In the genomic region with DNA sequence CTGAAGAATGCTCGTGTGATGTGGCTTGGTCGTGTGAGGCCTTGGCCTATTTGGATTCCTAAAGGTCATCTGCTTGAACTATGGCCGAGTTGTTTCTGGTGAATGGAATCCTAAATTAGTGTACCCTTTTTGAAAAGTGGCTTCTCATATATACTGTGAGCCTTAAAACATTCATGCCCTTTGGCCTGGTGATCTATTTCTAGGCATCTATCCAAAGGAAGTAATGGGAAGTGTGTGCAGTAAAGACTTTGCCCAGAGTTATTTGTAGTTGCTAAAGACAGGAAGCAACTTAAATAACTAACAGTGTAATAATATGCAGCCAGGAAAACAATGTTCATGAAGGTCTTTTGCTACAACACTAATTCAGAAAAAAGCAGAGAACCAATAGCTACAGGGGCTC, we compare ENCODE assay signal across 1 cellular context.
TF ChIP-seq lines count a peak whose summit lies in the region.

No MANE protein-coding gene starts in this region.

TF ChIP-seq in HepG2, 621 proteins besides CTCF, POLR2A, EP300 and RAD21 (continued from another document):
- no peak for TF ChIP-seq ZNF547 (CRISPR knock-in tag; IDR thresholded peaks at IDR 0.05)
- TF ChIP-seq FOXK1 (CRISPR knock-in tag; IDR thresholded peaks at IDR 0.05; ENCODE audit: borderline replicate concordance, low read depth) = peak; percentile 41; the same call in 1 of the 2 replicates
- TF ChIP-seq RXRB (CRISPR knock-in tag; IDR thresholded peaks at IDR 0.05; ENCODE audit: borderline replicate concordance) = peak; percentile 93; the same call in 1 of the 2 replicates
- TF ChIP-seq, protein P1, sequence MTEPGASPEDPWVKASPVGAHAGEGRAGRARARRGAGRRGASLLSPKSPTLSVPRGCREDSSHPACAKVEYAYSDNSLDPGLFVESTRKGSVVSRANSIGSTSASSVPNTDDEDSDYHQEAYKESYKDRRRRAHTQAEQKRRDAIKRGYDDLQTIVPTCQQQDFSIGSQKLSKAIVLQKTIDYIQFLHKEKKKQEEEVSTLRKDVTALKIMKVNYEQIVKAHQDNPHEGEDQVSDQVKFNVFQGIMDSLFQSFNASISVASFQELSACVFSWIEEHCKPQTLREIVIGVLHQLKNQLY (CRISPR knock-in tag; IDR thresholded peaks at IDR 0.05) = peak; percentile 57; the same call in 1 of the 2 replicates
- 0 out of 2 replicates have a peak, but pooled peaks have one; percentile 31 for TF ChIP-seq ZNF747 (CRISPR knock-in tag; IDR thresholded peaks at IDR 0.05; ENCODE audit: borderline replicate concordance)
- peak; percentile 83 for TF ChIP-seq ETV5 (CRISPR knock-in tag; IDR thresholded peaks at IDR 0.05; ENCODE audit: borderline replicate concordance)
- TF ChIP-seq YEATS4 (CRISPR knock-in tag; IDR thresholded peaks at IDR 0.05; ENCODE audit: borderline replicate concordance) = no peak
- TF ChIP-seq RCOR2 (CRISPR knock-in tag; IDR thresholded peaks at IDR 0.05) = 0 out of 2 replicates have a peak, but pooled peaks have one; percentile 56
- TF ChIP-seq HDAC2 (CRISPR knock-in tag; IDR thresholded peaks at IDR 0.05) = peak; percentile 52; the same call in 1 of the 2 replicates
- TF ChIP-seq MEF2D (CRISPR knock-in tag; IDR thresholded peaks at IDR 0.05) = peak; percentile 93
- peak; percentile 60; the same call in 1 of the 2 replicates for TF ChIP-seq NR2F2 (IDR thresholded peaks at IDR 0.05; ENCODE audit: borderline replicate concordance, low read depth)
- TF ChIP-seq NR2F6 (IDR thresholded peaks at IDR 0.05) = peak; percentile 76
- TF ChIP-seq NR2F6 (CRISPR knock-in tag; IDR thresholded peaks at IDR 0.05) = peak; percentile 76
- TF ChIP-seq SIX4 (CRISPR knock-in tag; IDR thresholded peaks at IDR 0.05) = no peak
- TF ChIP-seq, protein P2, sequence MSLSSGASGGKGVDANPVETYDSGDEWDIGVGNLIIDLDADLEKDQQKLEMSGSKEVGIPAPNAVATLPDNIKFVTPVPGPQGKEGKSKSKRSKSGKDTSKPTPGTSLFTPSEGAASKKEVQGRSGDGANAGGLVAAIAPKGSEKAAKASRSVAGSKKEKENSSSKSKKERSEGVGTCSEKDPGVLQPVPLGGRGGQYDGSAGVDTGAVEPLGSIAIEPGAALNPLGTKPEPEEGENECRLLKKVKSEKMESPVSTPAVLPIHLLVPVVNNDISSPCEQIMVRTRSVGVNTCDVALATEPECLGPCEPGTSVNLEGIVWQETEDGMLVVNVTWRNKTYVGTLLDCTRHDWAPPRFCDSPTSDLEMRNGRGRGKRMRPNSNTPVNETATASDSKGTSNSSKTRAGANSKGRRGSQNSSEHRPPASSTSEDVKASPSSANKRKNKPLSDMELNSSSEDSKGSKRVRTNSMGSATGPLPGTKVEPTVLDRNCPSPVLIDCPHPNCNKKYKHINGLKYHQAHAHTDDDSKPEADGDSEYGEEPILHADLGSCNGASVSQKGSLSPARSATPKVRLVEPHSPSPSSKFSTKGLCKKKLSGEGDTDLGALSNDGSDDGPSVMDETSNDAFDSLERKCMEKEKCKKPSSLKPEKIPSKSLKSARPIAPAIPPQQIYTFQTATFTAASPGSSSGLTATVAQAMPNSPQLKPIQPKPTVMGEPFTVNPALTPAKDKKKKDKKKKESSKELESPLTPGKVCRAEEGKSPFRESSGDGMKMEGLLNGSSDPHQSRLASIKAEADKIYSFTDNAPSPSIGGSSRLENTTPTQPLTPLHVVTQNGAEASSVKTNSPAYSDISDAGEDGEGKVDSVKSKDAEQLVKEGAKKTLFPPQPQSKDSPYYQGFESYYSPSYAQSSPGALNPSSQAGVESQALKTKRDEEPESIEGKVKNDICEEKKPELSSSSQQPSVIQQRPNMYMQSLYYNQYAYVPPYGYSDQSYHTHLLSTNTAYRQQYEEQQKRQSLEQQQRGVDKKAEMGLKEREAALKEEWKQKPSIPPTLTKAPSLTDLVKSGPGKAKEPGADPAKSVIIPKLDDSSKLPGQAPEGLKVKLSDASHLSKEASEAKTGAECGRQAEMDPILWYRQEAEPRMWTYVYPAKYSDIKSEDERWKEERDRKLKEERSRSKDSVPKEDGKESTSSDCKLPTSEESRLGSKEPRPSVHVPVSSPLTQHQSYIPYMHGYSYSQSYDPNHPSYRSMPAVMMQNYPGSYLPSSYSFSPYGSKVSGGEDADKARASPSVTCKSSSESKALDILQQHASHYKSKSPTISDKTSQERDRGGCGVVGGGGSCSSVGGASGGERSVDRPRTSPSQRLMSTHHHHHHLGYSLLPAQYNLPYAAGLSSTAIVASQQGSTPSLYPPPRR (CRISPR knock-in tag; IDR thresholded peaks at IDR 0.05; ENCODE audit: borderline replicate concordance) = peak; percentile 25; the same call in 1 of the 2 replicates
- TF ChIP-seq U2AF1 (optimal IDR thresholded peaks at IDR 0.05; ENCODE audit: low read depth, low read length) = no peak
- 0 out of 2 replicates have a peak, but pooled peaks have one; percentile 55 for TF ChIP-seq MIXL1 (CRISPR knock-in tag; IDR thresholded peaks at IDR 0.05)
- peak; percentile 60; the same call in 1 of the 2 replicates for TF ChIP-seq CREM (IDR thresholded peaks at IDR 0.05)
- no peak for TF ChIP-seq CREM (CRISPR knock-in tag; IDR thresholded peaks at IDR 0.05)
- no peak for TF ChIP-seq ZBTB8A (CRISPR knock-in tag; IDR thresholded peaks at IDR 0.05; ENCODE audit: borderline replicate concordance, low read depth)
- TF ChIP-seq HNF4A (CRISPR knock-in tag; IDR thresholded peaks at IDR 0.05) = peak; percentile 60
- no peak for TF ChIP-seq NCOA5 (CRISPR knock-in tag; IDR thresholded peaks at IDR 0.05)
- TF ChIP-seq BCL6 (CRISPR knock-in tag; IDR thresholded peaks at IDR 0.05) = peak; percentile 94
- peak; percentile 54; the same call in 1 of the 2 replicates for TF ChIP-seq PHF21A (CRISPR knock-in tag; IDR thresholded peaks at IDR 0.05)
- TF ChIP-seq SP1 (IDR thresholded peaks at IDR 0.05) = no peak
- no peak for TF ChIP-seq SP1 (CRISPR knock-in tag; IDR thresholded peaks at IDR 0.05)
- TF ChIP-seq, protein P3, sequence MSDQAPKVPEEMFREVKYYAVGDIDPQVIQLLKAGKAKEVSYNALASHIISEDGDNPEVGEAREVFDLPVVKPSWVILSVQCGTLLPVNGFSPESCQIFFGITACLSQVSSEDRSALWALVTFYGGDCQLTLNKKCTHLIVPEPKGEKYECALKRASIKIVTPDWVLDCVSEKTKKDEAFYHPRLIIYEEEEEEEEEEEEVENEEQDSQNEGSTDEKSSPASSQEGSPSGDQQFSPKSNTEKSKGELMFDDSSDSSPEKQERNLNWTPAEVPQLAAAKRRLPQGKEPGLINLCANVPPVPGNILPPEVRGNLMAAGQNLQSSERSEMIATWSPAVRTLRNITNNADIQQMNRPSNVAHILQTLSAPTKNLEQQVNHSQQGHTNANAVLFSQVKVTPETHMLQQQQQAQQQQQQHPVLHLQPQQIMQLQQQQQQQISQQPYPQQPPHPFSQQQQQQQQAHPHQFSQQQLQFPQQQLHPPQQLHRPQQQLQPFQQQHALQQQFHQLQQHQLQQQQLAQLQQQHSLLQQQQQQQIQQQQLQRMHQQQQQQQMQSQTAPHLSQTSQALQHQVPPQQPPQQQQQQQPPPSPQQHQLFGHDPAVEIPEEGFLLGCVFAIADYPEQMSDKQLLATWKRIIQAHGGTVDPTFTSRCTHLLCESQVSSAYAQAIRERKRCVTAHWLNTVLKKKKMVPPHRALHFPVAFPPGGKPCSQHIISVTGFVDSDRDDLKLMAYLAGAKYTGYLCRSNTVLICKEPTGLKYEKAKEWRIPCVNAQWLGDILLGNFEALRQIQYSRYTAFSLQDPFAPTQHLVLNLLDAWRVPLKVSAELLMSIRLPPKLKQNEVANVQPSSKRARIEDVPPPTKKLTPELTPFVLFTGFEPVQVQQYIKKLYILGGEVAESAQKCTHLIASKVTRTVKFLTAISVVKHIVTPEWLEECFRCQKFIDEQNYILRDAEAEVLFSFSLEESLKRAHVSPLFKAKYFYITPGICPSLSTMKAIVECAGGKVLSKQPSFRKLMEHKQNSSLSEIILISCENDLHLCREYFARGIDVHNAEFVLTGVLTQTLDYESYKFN (CRISPR knock-in tag; conservative IDR thresholded peaks at IDR 0.05) = peak; percentile 85
- TF ChIP-seq ZNF484 (CRISPR knock-in tag; IDR thresholded peaks at IDR 0.05; ENCODE audit: borderline replicate concordance, low read depth) = no peak
- peak; percentile 94; the same call in 1 of the 2 replicates for TF ChIP-seq ZBTB20 (CRISPR knock-in tag; IDR thresholded peaks at IDR 0.05; ENCODE audit: borderline replicate concordance, low read depth)
- 0 out of 2 replicates have a peak, but pooled peaks have one; percentile 43 for TF ChIP-seq MIER2 (CRISPR knock-in tag; IDR thresholded peaks at IDR 0.05)
- TF ChIP-seq TP53 (CRISPR knock-in tag; conservative IDR thresholded peaks at IDR 0.05) = no peak
- TF ChIP-seq, protein P4, sequence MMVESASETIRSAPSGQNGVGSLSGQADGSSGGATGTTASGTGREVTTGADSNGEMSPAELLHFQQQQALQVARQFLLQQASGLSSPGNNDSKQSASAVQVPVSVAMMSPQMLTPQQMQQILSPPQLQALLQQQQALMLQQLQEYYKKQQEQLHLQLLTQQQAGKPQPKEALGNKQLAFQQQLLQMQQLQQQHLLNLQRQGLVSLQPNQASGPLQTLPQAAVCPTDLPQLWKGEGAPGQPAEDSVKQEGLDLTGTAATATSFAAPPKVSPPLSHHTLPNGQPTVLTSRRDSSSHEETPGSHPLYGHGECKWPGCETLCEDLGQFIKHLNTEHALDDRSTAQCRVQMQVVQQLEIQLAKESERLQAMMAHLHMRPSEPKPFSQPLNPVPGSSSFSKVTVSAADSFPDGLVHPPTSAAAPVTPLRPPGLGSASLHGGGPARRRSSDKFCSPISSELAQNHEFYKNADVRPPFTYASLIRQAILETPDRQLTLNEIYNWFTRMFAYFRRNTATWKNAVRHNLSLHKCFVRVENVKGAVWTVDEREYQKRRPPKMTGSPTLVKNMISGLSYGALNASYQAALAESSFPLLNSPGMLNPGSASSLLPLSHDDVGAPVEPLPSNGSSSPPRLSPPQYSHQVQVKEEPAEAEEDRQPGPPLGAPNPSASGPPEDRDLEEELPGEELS (CRISPR knock-in tag; IDR thresholded peaks at IDR 0.05) = peak; percentile 65
- peak; percentile 43; the same call in 1 of the 2 replicates for TF ChIP-seq ISL2 (CRISPR knock-in tag; IDR thresholded peaks at IDR 0.05)
- no peak for TF ChIP-seq FOXP1 (IDR thresholded peaks at IDR 0.05)
- TF ChIP-seq FOXP1 (CRISPR knock-in tag; IDR thresholded peaks at IDR 0.05) = peak; percentile 62; the same call in 1 of the 2 replicates
- no peak for TF ChIP-seq ZKSCAN1 (IDR thresholded peaks at IDR 0.05; ENCODE audit: low read length)
- TF ChIP-seq, protein P5, sequence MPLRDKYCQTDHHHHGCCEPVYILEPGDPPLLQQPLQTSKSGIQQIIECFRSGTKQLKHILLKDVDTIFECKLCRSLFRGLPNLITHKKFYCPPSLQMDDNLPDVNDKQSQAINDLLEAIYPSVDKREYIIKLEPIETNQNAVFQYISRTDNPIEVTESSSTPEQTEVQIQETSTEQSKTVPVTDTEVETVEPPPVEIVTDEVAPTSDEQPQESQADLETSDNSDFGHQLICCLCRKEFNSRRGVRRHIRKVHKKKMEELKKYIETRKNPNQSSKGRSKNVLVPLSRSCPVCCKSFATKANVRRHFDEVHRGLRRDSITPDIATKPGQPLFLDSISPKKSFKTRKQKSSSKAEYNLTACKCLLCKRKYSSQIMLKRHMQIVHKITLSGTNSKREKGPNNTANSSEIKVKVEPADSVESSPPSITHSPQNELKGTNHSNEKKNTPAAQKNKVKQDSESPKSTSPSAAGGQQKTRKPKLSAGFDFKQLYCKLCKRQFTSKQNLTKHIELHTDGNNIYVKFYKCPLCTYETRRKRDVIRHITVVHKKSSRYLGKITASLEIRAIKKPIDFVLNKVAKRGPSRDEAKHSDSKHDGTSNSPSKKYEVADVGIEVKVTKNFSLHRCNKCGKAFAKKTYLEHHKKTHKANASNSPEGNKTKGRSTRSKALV (CRISPR knock-in tag; IDR thresholded peaks at IDR 0.05) = no peak
- TF ChIP-seq NFIC (IDR thresholded peaks at IDR 0.05; ENCODE audit: low read length) = peak; percentile 84; the same call in 1 of the 2 replicates
- TF ChIP-seq GABPA (IDR thresholded peaks at IDR 0.05; ENCODE audit: low read depth, low read length) = no peak
- peak; percentile 28; the same call in 1 of the 2 replicates for TF ChIP-seq GABPA (CRISPR knock-in tag; IDR thresholded peaks at IDR 0.05; ENCODE audit: low read depth)
- TF ChIP-seq HNRNPUL1 (IDR thresholded peaks at IDR 0.05; ENCODE audit: low read depth, low read length) = no peak
- TF ChIP-seq NCOR1 (IDR thresholded peaks at IDR 0.05; ENCODE audit: borderline replicate concordance, low read length) = no peak
- TF ChIP-seq ZNF713 (CRISPR knock-in tag; IDR thresholded peaks at IDR 0.05) = no peak
- TF ChIP-seq RARA (CRISPR knock-in tag; IDR thresholded peaks at IDR 0.05) = peak; percentile 74
- TF ChIP-seq, protein P6, sequence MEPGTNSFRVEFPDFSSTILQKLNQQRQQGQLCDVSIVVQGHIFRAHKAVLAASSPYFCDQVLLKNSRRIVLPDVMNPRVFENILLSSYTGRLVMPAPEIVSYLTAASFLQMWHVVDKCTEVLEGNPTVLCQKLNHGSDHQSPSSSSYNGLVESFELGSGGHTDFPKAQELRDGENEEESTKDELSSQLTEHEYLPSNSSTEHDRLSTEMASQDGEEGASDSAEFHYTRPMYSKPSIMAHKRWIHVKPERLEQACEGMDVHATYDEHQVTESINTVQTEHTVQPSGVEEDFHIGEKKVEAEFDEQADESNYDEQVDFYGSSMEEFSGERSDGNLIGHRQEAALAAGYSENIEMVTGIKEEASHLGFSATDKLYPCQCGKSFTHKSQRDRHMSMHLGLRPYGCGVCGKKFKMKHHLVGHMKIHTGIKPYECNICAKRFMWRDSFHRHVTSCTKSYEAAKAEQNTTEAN (CRISPR knock-in tag; conservative IDR thresholded peaks at IDR 0.05) = peak; percentile 40; the same call in 1 of the 2 replicates
- TF ChIP-seq MED1 (CRISPR knock-in tag; IDR thresholded peaks at IDR 0.05) = peak; percentile 72
- no peak for TF ChIP-seq ZNF660 (CRISPR knock-in tag; IDR thresholded peaks at IDR 0.05; ENCODE audit: borderline replicate concordance, low read depth)
- TF ChIP-seq, protein P7, sequence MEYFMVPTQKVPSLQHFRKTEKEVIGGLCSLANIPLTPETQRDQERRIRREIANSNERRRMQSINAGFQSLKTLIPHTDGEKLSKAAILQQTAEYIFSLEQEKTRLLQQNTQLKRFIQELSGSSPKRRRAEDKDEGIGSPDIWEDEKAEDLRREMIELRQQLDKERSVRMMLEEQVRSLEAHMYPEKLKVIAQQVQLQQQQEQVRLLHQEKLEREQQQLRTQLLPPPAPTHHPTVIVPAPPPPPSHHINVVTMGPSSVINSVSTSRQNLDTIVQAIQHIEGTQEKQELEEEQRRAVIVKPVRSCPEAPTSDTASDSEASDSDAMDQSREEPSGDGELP (IDR thresholded peaks at IDR 0.05; ENCODE audit: borderline replicate concordance, low read depth) = no peak
- TF ChIP-seq KDM6A (CRISPR knock-in tag; IDR thresholded peaks at IDR 0.05; ENCODE audit: low read depth) = 0 out of 2 replicates have a peak, but pooled peaks have one; percentile 44
- TF ChIP-seq BORCS8-MEF2B (CRISPR knock-in tag; IDR thresholded peaks at IDR 0.05) = no peak
- TF ChIP-seq TSC22D2 (CRISPR knock-in tag; IDR thresholded peaks at IDR 0.05; ENCODE audit: borderline replicate concordance) = no peak
- no peak for TF ChIP-seq SMAD1 (CRISPR knock-in tag; IDR thresholded peaks at IDR 0.05; ENCODE audit: borderline replicate concordance, low read depth)
- no peak for TF ChIP-seq ZNF232 (CRISPR knock-in tag; IDR thresholded peaks at IDR 0.05; ENCODE audit: borderline replicate concordance)
